In genomic region chr13:108026671-108027410, GRCh38 we compare ENCODE assay signal across 24 cellular contexts.
"Had no signal": no experiment of that assay in that cellular context is flagged by ENCODE, and none has a peak within 500 bp of the region (broad histone marks: within the 10 kb centered on the region; RNA-seq: fewer than 3 reads in every experiment).

No MANE protein-coding gene starts in this region.

- ATAC-seq: activated naive CD4-positive, alpha-beta T cell treated with anti-CD3 and anti-CD28 coated beads, Interleukin-2, amount 50 U/mL, for 72 hours; activated T-cell treated with anti-CD3 and anti-CD28 coated beads, Interleukin-2, amount 50 U/mL, for 72 hours; foreskin keratinocyte; left cardiac atrium; naive thymus-derived CD4-positive, alpha-beta T cell; right lobe of liver had no signal

- H3K36me3 ChIP-seq: neural progenitor cell, right lobe of liver, transverse colon, uterus had no signal

- DNase-seq: activated CD4-positive, alpha-beta T cell treated with anti-CD3 and anti-CD28 coated beads for 4 hours; activated CD4-positive, alpha-beta T cell treated with anti-CD3 and anti-CD28 coated beads, Interleukin-2, amount 50 U/mL, for 4 hours; activated naive CD4-positive, alpha-beta T cell; activated T-cell treated with anti-CD3 and anti-CD28 coated beads for 4 hours; activated T-cell treated with anti-CD3 and anti-CD28 coated beads, Interleukin-2, amount 50 U/mL, for 72 hours; anterior cingulate cortex; dorsolateral prefrontal cortex; effector memory CD4-positive, alpha-beta T cell; foreskin keratinocyte; left cardiac atrium; mammary epithelial cell; midbrain; naive thymus-derived CD4-positive, alpha-beta T cell; occipital lobe; right lobe of liver; stimulated activated CD4-positive, alpha-beta T cell treated with anti-CD3 and anti-CD28 coated beads, Interleukin-2, amount 100 ng/mL, for 48 hours; stimulated activated naive CD4-positive, alpha-beta T cell treated with Interleukin-2 at 50 U/mL for 16 hours; T-helper 1 cell; transverse colon; uterus had no signal

- H3K4me1 ChIP-seq: foreskin keratinocyte, right lobe of liver, transverse colon, uterus had no signal

- H3K4me3 ChIP-seq: coronary artery, dorsolateral prefrontal cortex, neural progenitor cell, right lobe of liver, transverse colon, uterus had no signal

- H3K27me3 ChIP-seq: foreskin keratinocyte, neural progenitor cell, right lobe of liver, transverse colon, uterus had no signal

- FAIRE-seq: islet of Langerhans had no signal

- H3K9me3 ChIP-seq: right lobe of liver, transverse colon, uterus had no signal

- H3K27ac ChIP-seq: coronary artery, dorsolateral prefrontal cortex, foreskin keratinocyte, neural progenitor cell, right lobe of liver, transverse colon, uterus had no signal
